Comparison of ENCODE assay signal across 13 cellular contexts in the genomic region with DNA sequence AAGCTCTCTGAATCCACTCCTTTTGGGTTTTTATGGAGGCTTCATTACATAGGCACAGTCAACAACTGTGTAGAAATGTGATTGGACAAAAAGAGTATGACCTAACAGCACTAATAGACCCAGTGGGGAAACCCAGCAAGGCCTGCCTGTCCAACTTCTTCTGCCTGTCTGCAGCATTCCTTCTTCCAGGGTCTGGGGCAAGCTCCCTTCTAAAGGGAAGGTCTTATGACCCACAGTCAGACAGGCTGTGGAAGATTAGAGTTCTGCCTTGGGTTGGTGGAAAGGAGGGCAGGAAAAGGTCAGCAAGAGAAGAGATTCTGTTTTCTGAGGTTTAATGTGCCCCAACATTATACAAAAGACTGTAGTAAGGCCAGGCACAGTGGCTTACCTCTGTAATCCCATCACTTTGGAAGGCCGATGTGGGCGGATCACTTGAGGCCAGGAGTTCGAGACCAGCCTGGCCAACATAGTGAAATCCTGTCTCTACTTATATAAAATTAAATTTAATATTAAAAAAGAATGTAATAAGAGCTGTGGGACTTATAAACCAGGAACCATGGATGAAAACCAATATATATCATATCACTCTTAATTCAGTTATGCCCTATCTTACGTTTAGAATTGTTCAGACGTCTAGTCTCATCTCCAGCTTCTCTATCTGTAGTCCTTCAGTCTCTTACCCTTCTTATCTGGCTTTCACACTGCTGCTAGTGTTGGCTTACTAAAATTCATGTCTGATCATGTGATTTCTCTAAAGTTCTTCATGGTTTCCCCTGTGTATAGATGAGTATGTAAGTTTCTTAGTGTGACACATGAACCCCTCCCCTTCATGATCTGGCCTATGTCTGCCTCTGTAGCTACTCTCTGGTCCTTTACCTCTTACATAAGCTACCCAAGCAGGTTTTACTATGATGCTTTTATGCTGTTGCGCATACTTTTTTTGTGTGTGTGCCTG. TPM values are rescaled to one million over a fixed set of nuclear protein-coding genes. Genes with fewer than 3 reads are reported as not detected.
A peak's percentile ranks its signal among the peaks of the same experiment; 100 is the strongest.
DNase-seq lines count a peak whose midpoint lies in the region; ATAC-seq and TF ChIP-seq lines count a peak whose summit lies in the region.
"Had no signal": no experiment of that assay in that cellular context is flagged by ENCODE, and none has a peak within 500 bp of the region (broad histone marks: within the 10 kb centered on the region; RNA-seq: fewer than 3 reads in every experiment).

No MANE protein-coding gene starts in this region.

- no peaks in the 10 kb centered on the region for H3K27me3 ChIP-seq in colonic mucosa

- H3K9me3 ChIP-seq in colonic mucosa = no peaks in the 10 kb centered on the region

- H3K4me1 ChIP-seq in colonic mucosa = no peaks in the 10 kb centered on the region

- H3K4me3 ChIP-seq in colonic mucosa = no peak overlapping the region
- H3K4me3 ChIP-seq: lung had no signal

- no peak overlapping the region for H3K4me3 Mint-ChIP-seq in activated T-cell treated with anti-CD3 and anti-CD28 coated beads, Interleukin-2, amount 50 U/mL, for 24 hours
- H3K4me3 Mint-ChIP-seq in central memory CD8-positive, alpha-beta T cell = no peak overlapping the region
- H3K4me3 Mint-ChIP-seq in progenitor cell of endocrine pancreas (ENCODE audit: low read depth) = no peak overlapping the region
- H3K4me3 Mint-ChIP-seq: dendritic cell treated with granulocyte-macrophage colony-stimulating factor and Interleukin-4, amounts not matched to agents 40 ng/mL and 50 ng/mL, for 4 days had no signal

- intact Hi-C loops in colonic mucosa (cut with DNase I) = no loop called here

- DNase-seq in activated T-cell treated with anti-CD3 and anti-CD28 coated beads, Interleukin-2, amount 50 U/mL, for 24 hours = no peak
- DNase-seq in activated T-cell treated with anti-CD3 and anti-CD28 coated beads for 4 hours (no peak), progenitor cell of endocrine pancreas (ENCODE audit: low spot score, unreplicated experiment) (no peak), CD1c-positive myeloid dendritic cell (ENCODE audit: extremely low spot score) (no peak), colonic mucosa (no peak), germinal center (ENCODE audit: low spot score) (no peak)
- DNase-seq in central memory CD8-positive, alpha-beta T cell (ENCODE audit: low spot score in 2 of 2) = no peak
- DNase-seq: NCI-H2227 treated with DMSO at 0.1 percent for 48 hours; stimulated activated CD4-positive, alpha-beta T cell treated with anti-CD3 and anti-CD28 coated beads, Interleukin-4, amount 100 ng/mL, for 24 hours had no signal

- no peak overlapping the region for H3K27ac ChIP-seq in colonic mucosa

- no peaks in the 10 kb centered on the region for H3K9me3 Mint-ChIP-seq in activated T-cell treated with anti-CD3 and anti-CD28 coated beads, Interleukin-2, amount 50 U/mL, for 24 hours
- H3K9me3 Mint-ChIP-seq in central memory CD8-positive, alpha-beta T cell = no peaks in the 10 kb centered on the region
- H3K9me3 Mint-ChIP-seq in progenitor cell of endocrine pancreas (ENCODE audit: low read depth) = peaks cover 3% of the 10 kb centered on the region
- H3K9me3 Mint-ChIP-seq: dendritic cell treated with granulocyte-macrophage colony-stimulating factor and Interleukin-4, amounts not matched to agents 40 ng/mL and 50 ng/mL, for 4 days had no signal

- H3K36me3 ChIP-seq in colonic mucosa = no peaks in the 10 kb centered on the region

- H3K27me3 Mint-ChIP-seq in activated T-cell treated with anti-CD3 and anti-CD28 coated beads, Interleukin-2, amount 50 U/mL, for 24 hours = no peaks in the 10 kb centered on the region
- H3K27me3 Mint-ChIP-seq in central memory CD8-positive, alpha-beta T cell = no peaks in the 10 kb centered on the region
- H3K27me3 Mint-ChIP-seq in progenitor cell of endocrine pancreas = no peaks in the 10 kb centered on the region
- H3K27me3 Mint-ChIP-seq: dendritic cell treated with granulocyte-macrophage colony-stimulating factor and Interleukin-4, amounts not matched to agents 40 ng/mL and 50 ng/mL, for 4 days had no signal

- TF ChIP-seq CTCF in progenitor cell of endocrine pancreas (IDR thresholded peaks at IDR 0.05; ENCODE audit: unreplicated experiment) (no peak), colonic mucosa (IDR thresholded peaks at IDR 0.05) (no peak)

- H3K36me3 Mint-ChIP-seq in activated T-cell treated with anti-CD3 and anti-CD28 coated beads, Interleukin-2, amount 50 U/mL, for 24 hours (ENCODE audit: low read depth) = peaks cover 21% of the 10 kb centered on the region
- peaks cover 11% of the 10 kb centered on the region for H3K36me3 Mint-ChIP-seq in central memory CD8-positive, alpha-beta T cell (ENCODE audit: insufficient read depth)
- H3K36me3 Mint-ChIP-seq in progenitor cell of endocrine pancreas (ENCODE audit: insufficient read depth) = peaks cover 12% of the 10 kb centered on the region

- H3K9ac ChIP-seq in colonic mucosa (ENCODE audit: low read depth in 2 of 2, low read length in 2 of 2) = no peak overlapping the region

- H3K4me1 Mint-ChIP-seq in activated T-cell treated with anti-CD3 and anti-CD28 coated beads, Interleukin-2, amount 50 U/mL, for 24 hours (ENCODE audit: low read depth) = peaks cover 62% of the 10 kb centered on the region
- H3K4me1 Mint-ChIP-seq in central memory CD8-positive, alpha-beta T cell = peaks cover 47% of the 10 kb centered on the region
- H3K4me1 Mint-ChIP-seq in progenitor cell of endocrine pancreas (ENCODE audit: low read depth) = peaks cover 38% of the 10 kb centered on the region

- peak overlapping the region; percentile 87 for H3K27ac Mint-ChIP-seq in activated T-cell treated with anti-CD3 and anti-CD28 coated beads, Interleukin-2, amount 50 U/mL, for 24 hours
- peak overlapping the region; percentile 89 for H3K27ac Mint-ChIP-seq in central memory CD8-positive, alpha-beta T cell (ENCODE audit: low read depth)
- peak overlapping the region; percentile 77 for H3K27ac Mint-ChIP-seq in progenitor cell of endocrine pancreas
- H3K27ac Mint-ChIP-seq: dendritic cell treated with granulocyte-macrophage colony-stimulating factor and Interleukin-4, amounts not matched to agents 40 ng/mL and 50 ng/mL, for 4 days had no signal

- ATAC-seq in HG03159 (IDR thresholded peaks at IDR 0.05; ENCODE audit: unreplicated experiment) = peak; percentile 61
- no peak for ATAC-seq in central memory CD8-positive, alpha-beta T cell (replicated peaks; ENCODE audit: extremely low read depth, poor library complexity, severe bottlenecking)
- ATAC-seq: Panc1 had no signal

RNA-seq across cellular contexts. Expression of gene CLCN3, which starts 6.2 kb away (rescaled TPM):
- total RNA-seq in progenitor cell of endocrine pancreas (106 and 117 TPM in 2 replicates), colonic mucosa (100 to 1,000 TPM; 137 to 148 TPM)

RNA-seq across cellular contexts. Expression of gene NEK1, which starts 14.2 kb away (rescaled TPM):
- total RNA-seq in progenitor cell of endocrine pancreas (14.1 and 15.0 TPM in 2 replicates), colonic mucosa (1 to 10 TPM; 6.9 to 7.4 TPM)
